In genomic region chr2:197877038-197877437, GRCh38 we compare ENCODE assay signal across 17 cellular contexts.
DNase-seq lines count a peak whose midpoint lies in the region; ATAC-seq, FAIRE-seq and TF ChIP-seq lines count a peak whose summit lies in the region.
"Had no signal": no experiment of that assay in that cellular context is flagged by ENCODE, and none has a peak within 500 bp of the region (broad histone marks: within the 10 kb centered on the region; RNA-seq: fewer than 3 reads in every experiment).

No MANE protein-coding gene starts in this region.

- H3K9ac ChIP-seq in astrocyte (ENCODE audit: low read length) (no peak overlapping the region), trophoblast cell (ENCODE audit: low read length) (no peak overlapping the region)

- H3K4me2 ChIP-seq in astrocyte (ENCODE audit: low read length) (no peak overlapping the region), trophoblast cell (ENCODE audit: low read length) (no peak overlapping the region)
- H3K4me2 ChIP-seq: A549, GM23338 had no signal

- H3K9me3 Mint-ChIP-seq in astrocyte (ENCODE audit: unreplicated experiment), result no peaks in the 10 kb centered on the region
- H3K9me3 Mint-ChIP-seq: CD4-positive, alpha-beta memory T cell; GM23338; H9 had no signal

- no peak overlapping the region for H2BK120ac ChIP-seq in trophoblast cell (ENCODE audit: insufficient read depth, low read length, poor library complexity)

- peaks cover 92% of the 10 kb centered on the region for H3K4me1 ChIP-seq in left ventricle myocardium inferior
- peaks cover 15% of the 10 kb centered on the region for H3K4me1 ChIP-seq in astrocyte (ENCODE audit: insufficient read depth, low read length)
- peaks cover 4 to 5% of the 10 kb centered on the region in 2 experiments for H3K4me1 ChIP-seq in trophoblast cell (ENCODE audit: control insufficient read depth in 1 of 2, insufficient read depth in 2 of 2, low read length in 2 of 2)
- H3K4me1 ChIP-seq: A549 had no signal

- ATAC-seq in left ventricle myocardium superior (no peak), HG02840 (IDR thresholded peaks at IDR 0.05; ENCODE audit: low FRiP score, unreplicated experiment) (no peak), HG02884 (IDR thresholded peaks at IDR 0.05; ENCODE audit: unreplicated experiment) (no peak)
- ATAC-seq: A549, GM23338, K562 had no signal

- DNase-seq in left ventricle myocardium inferior, result no peak
- DNase-seq in left ventricle myocardium superior, result no peak
- DNase-seq in NCI-H69 (lab: John Stamatoyannopoulos, UW), result peak; percentile 8
- DNase-seq in astrocyte (ENCODE audit: low read depth), result peak; percentile 6
- DNase-seq in trophoblast cell, result peak; percentile 2 to 62
- DNase-seq in DMS53 treated with DMSO at 0.1 percent for 48 hours (lab: John Stamatoyannopoulos, UW; ENCODE audit: unreplicated experiment), result no peak
- DNase-seq: BE2C; CD4-positive, alpha-beta memory T cell; DMS79 treated with DMSO at 0.1 percent for 48 hours; H9 had no signal

- H3K14ac ChIP-seq in trophoblast cell (ENCODE audit: low read length), result no peak overlapping the region

- FAIRE-seq in astrocyte (lab: Jason Lieb, UNC), result no peak
- FAIRE-seq: A549, K562 had no signal

- no peak overlapping the region for H3K23ac ChIP-seq in trophoblast cell (ENCODE audit: low read length)

- H2AK5ac ChIP-seq in trophoblast cell (ENCODE audit: low read length), result no peak overlapping the region

- WGBS in trophoblast cell (ENCODE audit: extremely low coverage, insufficient coverage, insufficient read length), result no CpG with 5 or more reads among the region's 1 CpG

- H3K27me3 Mint-ChIP-seq in astrocyte (ENCODE audit: low read depth, unreplicated experiment), result no peaks in the 10 kb centered on the region
- H3K27me3 Mint-ChIP-seq: CD4-positive, alpha-beta memory T cell had no signal

- H3K18ac ChIP-seq in trophoblast cell (ENCODE audit: low read length), result no peak overlapping the region

- no peak overlapping the region for H2AFZ ChIP-seq in astrocyte (ENCODE audit: low read depth, low read length)
- H2AFZ ChIP-seq in trophoblast cell (ENCODE audit: insufficient read depth, low read length, poor library complexity), result no peak overlapping the region
- H2AFZ ChIP-seq: GM23338 had no signal

- H2BK5ac ChIP-seq in trophoblast cell (ENCODE audit: low read depth, low read length, poor library complexity), result no peak overlapping the region

- no peaks in the 10 kb centered on the region for H3K27me3 ChIP-seq in left ventricle myocardium inferior (ENCODE audit: low read depth)
- no peaks in the 10 kb centered on the region for H3K27me3 ChIP-seq in astrocyte (ENCODE audit: insufficient read depth, low read length)
- no peaks in the 10 kb centered on the region for H3K27me3 ChIP-seq in trophoblast cell (ENCODE audit: insufficient read depth, low read length)
- H3K27me3 ChIP-seq: BE2C had no signal

- H3K36me3 ChIP-seq in left ventricle myocardium inferior (no peaks in the 10 kb centered on the region), astrocyte (ENCODE audit: insufficient read depth, low read length) (no peaks in the 10 kb centered on the region), trophoblast cell (ENCODE audit: control insufficient read depth in 1 of 2, insufficient read depth in 2 of 2, low read length in 2 of 2) (no peaks in the 10 kb centered on the region)
- H3K36me3 ChIP-seq: BE2C had no signal

- H3K79me2 ChIP-seq in astrocyte (ENCODE audit: insufficient read depth, low read length) (no peaks in the 10 kb centered on the region), trophoblast cell (ENCODE audit: control insufficient read depth, insufficient read depth, low read length, poor library complexity) (no peaks in the 10 kb centered on the region)

- H2BK12ac ChIP-seq in trophoblast cell (ENCODE audit: low read length), result no peak overlapping the region

- H3K27ac ChIP-seq in left ventricle myocardium inferior (replicated peaks) (peak overlapping the region; percentile 82), astrocyte (ENCODE audit: low read depth, low read length) (no peak overlapping the region), trophoblast cell (ENCODE audit: low read depth, low read length) (no peak overlapping the region)
- H3K27ac ChIP-seq: A549, C4-2B, HL-60 had no signal

- H3K4me3 ChIP-seq in left ventricle myocardium inferior (no peak overlapping the region), astrocyte (ENCODE audit: insufficient read depth, low read depth, low read length) (no peak overlapping the region), trophoblast cell (ENCODE audit: low read depth, low read length) (no peak overlapping the region)
- H3K4me3 ChIP-seq: A549, GM23338, K562 had no signal

- intact Hi-C loops in left ventricle myocardium inferior (cut with micrococcal nuclease) (no loop called here), left ventricle myocardium superior (cut with micrococcal nuclease) (no loop called here)

- H4K8ac ChIP-seq in trophoblast cell (ENCODE audit: low read depth, low read length), result no peak overlapping the region

- no peak for TF ChIP-seq CTCF in left ventricle myocardium inferior (IDR thresholded peaks at IDR 0.05; ENCODE audit: borderline replicate concordance)
- TF ChIP-seq CTCF in astrocyte (IDR thresholded peaks at IDR 0.05; ENCODE audit: insufficient read depth, low read depth, low read length), result no peak

- H3K9me3 ChIP-seq in left ventricle myocardium inferior (replicated peaks), result no peaks in the 10 kb centered on the region
- H3K9me3 ChIP-seq in astrocyte (ENCODE audit: insufficient read depth, low read depth, low read length), result no peaks in the 10 kb centered on the region
- no peaks in the 10 kb centered on the region for H3K9me3 ChIP-seq in trophoblast cell (ENCODE audit: insufficient read depth, low read depth, low read length)
- H3K9me3 ChIP-seq: A549, BE2C had no signal

- no peak overlapping the region for H3K4ac ChIP-seq in trophoblast cell (ENCODE audit: low read depth, low read length)

- no peak overlapping the region for H4K12ac ChIP-seq in trophoblast cell (ENCODE audit: low read depth, low read length)

- no peaks in the 10 kb centered on the region for H4K20me1 ChIP-seq in astrocyte (ENCODE audit: insufficient read depth, low read length)

- H3K27ac Mint-ChIP-seq in astrocyte (ENCODE audit: unreplicated experiment), result no peak overlapping the region
- H3K27ac Mint-ChIP-seq: CD4-positive, alpha-beta memory T cell; GM23338 had no signal

- H3K36me3 Mint-ChIP-seq in astrocyte (ENCODE audit: low read depth, unreplicated experiment), result no peaks in the 10 kb centered on the region
- H3K36me3 Mint-ChIP-seq: CD4-positive, alpha-beta memory T cell had no signal

- peaks cover 31% of the 10 kb centered on the region for H3K4me1 Mint-ChIP-seq in astrocyte (ENCODE audit: low read depth, unreplicated experiment)

- no peak overlapping the region for H4K91ac ChIP-seq in trophoblast cell (ENCODE audit: low read depth, low read length)

- no peaks in the 10 kb centered on the region for H3K79me1 ChIP-seq in trophoblast cell (ENCODE audit: low read length)

- no peak overlapping the region for H3K4me3 Mint-ChIP-seq in astrocyte (ENCODE audit: unreplicated experiment)
- H3K4me3 Mint-ChIP-seq: CD4-positive, alpha-beta memory T cell; GM23338; H9 had no signal

Comparison
In these comparisons a context has a peak if more than half of its experiments do, and no peak if none do; other contexts are left out.
1. DNase-seq: peak in NCI-H69 (single experiment), astrocyte (single experiment) and trophoblast cell (2 of 2); none in left ventricle myocardium inferior (single experiment), left ventricle myocardium superior (single experiment) and DMS53 treated with DMSO at 0.1 percent for 48 hours (single experiment).